Comparison of ENCODE assay signal across 12 cellular contexts in genomic region chr9:87816041-87816440, GRCh38.
DNase-seq lines count a peak whose midpoint lies in the region; ATAC-seq and TF ChIP-seq lines count a peak whose summit lies in the region.
"Had no signal": no experiment of that assay in that cellular context is flagged by ENCODE, and none has a peak within 500 bp of the region (broad histone marks: within the 10 kb centered on the region; RNA-seq: fewer than 3 reads in every experiment).

No MANE protein-coding gene starts in this region.

- H3K27me3 Mint-ChIP-seq in T-helper 17 cell: peaks cover 32% of the 10 kb centered on the region

- H3K4me3 ChIP-seq in AG10803 (ENCODE audit: low read length): no peak overlapping the region
- no peak overlapping the region for H3K4me3 ChIP-seq in heart left ventricle
- H3K4me3 ChIP-seq: gastrocnemius medialis had no signal

- DNase-seq in AG10803 (ENCODE audit: low read depth) (peak; percentile 20), MV-4-11 (lab: John Stamatoyannopoulos, UW) (peak; percentile 31), T-helper 17 cell (no peak), heart left ventricle (no peak), GOT3 (lab: John Stamatoyannopoulos, UW) (no peak), RKO (ENCODE audit: low spot score) (no peak)
- DNase-seq: activated CD8-positive, alpha-beta T cell treated with anti-CD3 and anti-CD28 coated beads, Interleukin-2, amount 10 ng/mL, durations not matched to agents 7 days and 5 days; activated naive CD4-positive, alpha-beta T cell treated with anti-CD3 and anti-CD28 coated beads for 36 hours; gastrocnemius medialis had no signal

- ATAC-seq in T-helper 17 cell (no peak), heart left ventricle (peak in 3 of 4 donors; percentile 42 to 54 (median 48)), GM18517 (IDR thresholded peaks at IDR 0.05; ENCODE audit: unreplicated experiment) (no peak), HG02885 (IDR thresholded peaks at IDR 0.05; ENCODE audit: poor library complexity, unreplicated experiment) (no peak)
- ATAC-seq: activated CD8-positive, alpha-beta T cell treated with anti-CD3 and anti-CD28 coated beads, Interleukin-2, amount 10 ng/mL, durations not matched to agents 7 days and 5 days; gastrocnemius medialis had no signal

- H3K4me1 Mint-ChIP-seq in T-helper 17 cell: peaks cover 18% of the 10 kb centered on the region

- peaks cover 0 to 3% (median 0%) of the 10 kb centered on the region in 9 donors for H3K27me3 ChIP-seq in heart left ventricle
- H3K27me3 ChIP-seq: gastrocnemius medialis had no signal

- H3K9me3 ChIP-seq in T-helper 17 cell (ENCODE audit: control insufficient read depth, low read length, poor library complexity, severe bottlenecking): no peaks in the 10 kb centered on the region
- no peaks in the 10 kb centered on the region for H3K9me3 ChIP-seq in heart left ventricle
- H3K9me3 ChIP-seq: gastrocnemius medialis had no signal

- no peaks in the 10 kb centered on the region for H3K36me3 Mint-ChIP-seq in T-helper 17 cell (ENCODE audit: low read depth)

- 1 to 11% (median 3%) methylated on average over 2 of the region's 2 CpGs for WGBS in heart left ventricle, 4 donors

- H3K4me3 Mint-ChIP-seq in T-helper 17 cell: no peak overlapping the region
- H3K4me3 Mint-ChIP-seq: activated CD8-positive, alpha-beta T cell treated with anti-CD3 and anti-CD28 coated beads, Interleukin-2, amount 10 ng/mL, durations not matched to agents 7 days and 5 days; activated naive CD4-positive, alpha-beta T cell treated with anti-CD3 and anti-CD28 coated beads for 36 hours had no signal

- peaks cover 0 to 16% (median 0%) of the 10 kb centered on the region in 12 donors for H3K4me1 ChIP-seq in heart left ventricle
- H3K4me1 ChIP-seq: gastrocnemius medialis had no signal

- intact Hi-C loops in heart left ventricle (cut with DNase I): no loop called here

- H3K27ac Mint-ChIP-seq in T-helper 17 cell: peak overlapping the region; percentile 39
- H3K27ac Mint-ChIP-seq: activated CD8-positive, alpha-beta T cell treated with anti-CD3 and anti-CD28 coated beads, Interleukin-2, amount 10 ng/mL, durations not matched to agents 7 days and 5 days; activated naive CD4-positive, alpha-beta T cell treated with anti-CD3 and anti-CD28 coated beads for 36 hours had no signal

- TF ChIP-seq POLR2A in heart left ventricle (IDR thresholded peaks at IDR 0.05): no peak

- H3K36me3 ChIP-seq in heart left ventricle: no peaks in the 10 kb centered on the region
- H3K36me3 ChIP-seq: gastrocnemius medialis had no signal

- H3K27ac ChIP-seq in heart left ventricle: no peak overlapping the region
- H3K27ac ChIP-seq: gastrocnemius medialis, HL-60 had no signal

- no peak for TF ChIP-seq CTCF in AG10803 (conservative IDR thresholded peaks at IDR 0.05; ENCODE audit: low read length)
- TF ChIP-seq CTCF in heart left ventricle (IDR thresholded peaks at IDR 0.05): no peak

Comparison
In these comparisons a context has a peak if more than half of its experiments do, and no peak if none do; other contexts are left out.
1. DNase-seq: peak in AG10803 (single experiment) and MV-4-11 (single experiment); none in T-helper 17 cell (0 of 3), heart left ventricle (0 of 5), GOT3 (single experiment) and RKO (single experiment).
2. ATAC-seq: peak in heart left ventricle (3 of 4); none in T-helper 17 cell (single experiment), GM18517 (single experiment) and HG02885 (single experiment).